In genomic region chr12:108017658-108018057, GRCh38 we compare ENCODE assay signal across 1 cellular context.
TF ChIP-seq lines count a peak whose summit lies in the region.

No MANE protein-coding gene starts in this region.

TF ChIP-seq in H1, 55 proteins besides CTCF, POLR2A, EP300 and RAD21 (continued from another document):
- TF ChIP-seq CHD7 (IDR thresholded peaks at IDR 0.05; ENCODE audit: insufficient replicate concordance, low read length): no peak
- TF ChIP-seq TBP (IDR thresholded peaks at IDR 0.05; ENCODE audit: low read depth, low read length): no peak
- TF ChIP-seq SIN3A (conservative IDR thresholded peaks at IDR 0.05 in 1 of 2, IDR thresholded peaks at IDR 0.05 in 1 of 2; ENCODE audit: low read depth in 1 of 2, low read length in 2 of 2): no peak
- no peak for TF ChIP-seq HDAC2 (IDR thresholded peaks at IDR 0.05; ENCODE audit: borderline replicate concordance in 1 of 2, low read depth in 2 of 2, low read length in 2 of 2)
- no peak for TF ChIP-seq KDM1A (IDR thresholded peaks at IDR 0.05; ENCODE audit: borderline replicate concordance, low read length)
- TF ChIP-seq TEAD4 (IDR thresholded peaks at IDR 0.05; ENCODE audit: low read depth, low read length): no peak
- TF ChIP-seq KDM4A (IDR thresholded peaks at IDR 0.05; ENCODE audit: low read depth, low read length, severe bottlenecking): no peak
- no peak for TF ChIP-seq SRF (IDR thresholded peaks at IDR 0.05; ENCODE audit: low read depth, low read length)
- TF ChIP-seq YY1 (IDR thresholded peaks at IDR 0.05; ENCODE audit: low read depth, low read length): no peak
- no peak for TF ChIP-seq BACH1 (IDR thresholded peaks at IDR 0.05; ENCODE audit: low read length)
- no peak for TF ChIP-seq TAF7 (optimal IDR thresholded peaks at IDR 0.05; ENCODE audit: borderline replicate concordance, low read depth, low read length)
